ENCODE assay signal across 16 cellular contexts in the genomic region with DNA sequence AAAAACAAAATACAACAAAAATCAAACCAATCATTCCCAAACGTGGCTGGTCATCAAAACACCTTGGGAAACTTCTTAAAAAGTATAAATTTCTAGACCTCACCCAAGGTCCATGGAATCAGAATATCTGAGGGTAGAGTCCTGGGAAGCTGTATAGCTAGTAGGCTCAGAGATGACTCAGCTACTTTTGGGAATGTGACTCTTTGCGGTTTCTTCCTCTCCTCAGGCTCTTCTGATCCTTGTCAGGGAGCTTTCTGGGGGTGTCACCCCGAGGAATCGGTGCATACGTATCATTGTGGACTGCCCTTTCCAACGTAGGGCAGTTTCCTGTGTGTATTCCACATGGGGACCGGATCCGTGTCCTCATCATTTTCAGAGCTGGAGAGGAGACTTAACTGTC. TPM values are rescaled to one million over a fixed set of nuclear protein-coding genes. Genes with fewer than 3 reads are reported as not detected.
DNase-seq lines count a peak whose midpoint lies in the region; ATAC-seq and TF ChIP-seq lines count a peak whose summit lies in the region.
"Had no signal": no experiment of that assay in that cellular context is flagged by ENCODE, and none has a peak within 500 bp of the region (broad histone marks: within the 10 kb centered on the region; RNA-seq: fewer than 3 reads in every experiment).

No MANE protein-coding gene starts in this region.

- H3K36me3 ChIP-seq in Peyer's patch (peaks cover 0 to 61% (median 0%) of the 10 kb centered on the region in 3 donors), fibroblast of lung (ENCODE audit: control insufficient read depth, insufficient read depth, low read length) (peaks cover 3% of the 10 kb centered on the region), sigmoid colon (peaks cover 6 to 46% (median 21%) of the 10 kb centered on the region in 4 donors)
- H3K36me3 ChIP-seq: ovary had no signal

- H3K9me3 ChIP-seq in Peyer's patch (no peaks in the 10 kb centered on the region), fibroblast of lung (ENCODE audit: control insufficient read depth, insufficient read depth, low read depth, low read length) (no peaks in the 10 kb centered on the region), sigmoid colon (no peaks in the 10 kb centered on the region)
- H3K9me3 ChIP-seq: ovary had no signal

- H3K4me2 ChIP-seq in fibroblast of lung (ENCODE audit: extremely low read depth, insufficient read depth, low read length) = no peak overlapping the region
- H3K4me2 ChIP-seq: BLaER1 had no signal

- H3K27ac Mint-ChIP-seq in activated CD8-positive, alpha-beta T cell treated with anti-CD3 and anti-CD28 coated beads for 36 hours = no peak overlapping the region

- no peak overlapping the region for H2AFZ ChIP-seq in fibroblast of lung (ENCODE audit: low read length)

- TF ChIP-seq POLR2A in Peyer's patch (IDR thresholded peaks at IDR 0.05) (no peak), sigmoid colon (IDR thresholded peaks at IDR 0.05) (no peak)

- no peaks in the 10 kb centered on the region for H3K4me1 Mint-ChIP-seq in activated CD8-positive, alpha-beta T cell treated with anti-CD3 and anti-CD28 coated beads for 36 hours (ENCODE audit: low read depth)

- H3K27me3 Mint-ChIP-seq in activated CD8-positive, alpha-beta T cell treated with anti-CD3 and anti-CD28 coated beads for 36 hours = no peaks in the 10 kb centered on the region

- POLR2A ChIA-PET in activated CD8-positive, alpha-beta T cell treated with anti-CD3 and anti-CD28 coated beads for 36 hours (lab: Charles Lee) = no interaction called here

- H3K4me3 ChIP-seq in AG10803 (ENCODE audit: low read length) = no peak overlapping the region
- H3K4me3 ChIP-seq in Peyer's patch = no peak overlapping the region
- no peak overlapping the region for H3K4me3 ChIP-seq in fibroblast of lung (replicated peaks in 1 of 4; ENCODE audit: control extremely low read depth in 1 of 4, insufficient read depth in 1 of 4, low read depth in 3 of 4, low read length in 4 of 4)
- H3K4me3 ChIP-seq in sigmoid colon = no peak overlapping the region
- H3K4me3 ChIP-seq: BLaER1, ovary had no signal

- no peaks in the 10 kb centered on the region for H3K79me2 ChIP-seq in fibroblast of lung (ENCODE audit: control insufficient read depth, insufficient read depth, low read length)

- H4K20me1 ChIP-seq in fibroblast of lung (ENCODE audit: control insufficient read depth, extremely low read depth, insufficient read depth, low read length) = no peaks in the 10 kb centered on the region

- TF ChIP-seq EP300 in sigmoid colon (IDR thresholded peaks at IDR 0.05) = no peak

- intact Hi-C loops in sigmoid colon (cut with DNase I) = no loop called here
- intact Hi-C loops in activated CD8-positive, alpha-beta T cell treated with anti-CD3 and anti-CD28 coated beads for 36 hours (cut with micrococcal nuclease) = no loop called here

- peak; percentile 77 for DNase-seq in AG10803 (ENCODE audit: low read depth)
- no peak for DNase-seq in Peyer's patch
- DNase-seq in fibroblast of lung (ENCODE audit: low read depth in 2 of 2) = peak in 1 of 2 donors; percentile 52
- DNase-seq in sigmoid colon = no peak
- no peak for DNase-seq in A172 (ENCODE audit: low spot score)
- no peak for DNase-seq in activated CD8-positive, alpha-beta T cell treated with anti-CD3 and anti-CD28 coated beads for 36 hours
- DNase-seq: activated CD4-positive, alpha-beta T cell treated with anti-CD3 and anti-CD28 coated beads, Interleukin-2, amount 50 U/mL, for 4 hours; activated gamma-delta T cell treated with Interleukin-2 at 50 U/mL for 16 hours; GF-D8; NCI-H82; ovary; substantia nigra; T-helper 1 cell had no signal

- H3K4me1 ChIP-seq in Peyer's patch (peaks cover 0 to 25% (median 0%) of the 10 kb centered on the region in 4 donors), fibroblast of lung (ENCODE audit: control insufficient read depth, extremely low read depth, insufficient read depth, low read length) (peaks cover 12% of the 10 kb centered on the region), sigmoid colon (peaks cover 0 to 53% (median 51%) of the 10 kb centered on the region in 4 donors)

- H3K27me3 ChIP-seq in Peyer's patch (no peaks in the 10 kb centered on the region), fibroblast of lung (ENCODE audit: control insufficient read depth, insufficient read depth, low read length) (no peaks in the 10 kb centered on the region), sigmoid colon (no peaks in the 10 kb centered on the region)
- H3K27me3 ChIP-seq: BLaER1, ovary had no signal

- no peak overlapping the region for H3K4me3 Mint-ChIP-seq in activated CD8-positive, alpha-beta T cell treated with anti-CD3 and anti-CD28 coated beads for 36 hours

- no peak for TF ChIP-seq CTCF in AG10803 (conservative IDR thresholded peaks at IDR 0.05; ENCODE audit: low read length)
- TF ChIP-seq CTCF in Peyer's patch (IDR thresholded peaks at IDR 0.05) = no peak
- no peak for TF ChIP-seq CTCF in fibroblast of lung (conservative IDR thresholded peaks at IDR 0.05 in 1 of 2, IDR thresholded peaks at IDR 0.05 in 1 of 2; ENCODE audit: low read depth in 1 of 2, low read length in 2 of 2)
- TF ChIP-seq CTCF in sigmoid colon (IDR thresholded peaks at IDR 0.05) = no peak
- TF ChIP-seq CTCF in activated CD8-positive, alpha-beta T cell treated with anti-CD3 and anti-CD28 coated beads for 36 hours (IDR thresholded peaks at IDR 0.05) = no peak

- no peaks in the 10 kb centered on the region for H3K9me3 Mint-ChIP-seq in activated CD8-positive, alpha-beta T cell treated with anti-CD3 and anti-CD28 coated beads for 36 hours

- WGBS in sigmoid colon, 2 donors = 75 to 80% methylated on average over 8 of the region's 8 CpGs

- CTCF ChIA-PET in activated CD8-positive, alpha-beta T cell treated with anti-CD3 and anti-CD28 coated beads for 36 hours (lab: Charles Lee) = interaction anchor here (3.1 kb wide), 1 partner anchor 11 kb away, joined by 17 read pairs; no protein-coding TSS in a partner anchor

- no peaks in the 10 kb centered on the region for H3K36me3 Mint-ChIP-seq in activated CD8-positive, alpha-beta T cell treated with anti-CD3 and anti-CD28 coated beads for 36 hours (ENCODE audit: low read depth)

- no peak overlapping the region for H3K9ac ChIP-seq in fibroblast of lung (ENCODE audit: insufficient read depth, low read length)
- H3K9ac ChIP-seq: BLaER1 had no signal

- ATAC-seq in activated CD8-positive, alpha-beta T cell treated with anti-CD3 and anti-CD28 coated beads for 36 hours = no peak
- ATAC-seq in GM18907 (IDR thresholded peaks at IDR 0.05; ENCODE audit: unreplicated experiment) (no peak), GM18870 (IDR thresholded peaks at IDR 0.05; ENCODE audit: unreplicated experiment) (no peak)

- H3K27ac ChIP-seq in Peyer's patch (peak overlapping the region in 3 of 4 donors; percentile 10 to 55 (median 46)), fibroblast of lung (ENCODE audit: insufficient read depth, low read length) (peak overlapping the region; percentile 3), sigmoid colon (peak overlapping the region; percentile 65 to 73 (median 68))
- H3K27ac ChIP-seq: BLaER1, ovary had no signal

RNA-seq across cellular contexts. Expression of a gene that starts 14.8 kb away (rescaled TPM):
- total RNA-seq in Peyer's patch (100 to 1,000 TPM in 1 of 4 donors, 10 to 100 TPM in 3; 56.7 to 111 (median 67.2) TPM), fibroblast of lung (86.3 and 95.3 TPM in 2 replicates), sigmoid colon (10 to 100 TPM; 54.9 to 90.0 (median 58.0) TPM)
- polyA plus RNA-seq in fibroblast of lung (32.4 and 40.8 TPM in 2 replicates), sigmoid colon (10 to 100 TPM; 24.5 to 46.8 (median 32.8) TPM)
- polyA plus RNA-seq in fibroblast of lung (2012) = 34.5 and 39.1 TPM in 2 replicates
- 8.0 and 9.8 TPM in 2 replicates for polyA minus RNA-seq in fibroblast of lung (ENCODE audit: low replicate concordance)
- total RNA-seq in A172 (2014; rRNA removed; shearing (Covaris generic)) = 8.2 and 19.3 TPM in 2 replicates
- total RNA-seq in activated CD8-positive, alpha-beta T cell treated with anti-CD3 and anti-CD28 coated beads for 36 hours = 1 to 10 TPM; 1.3 to 1.4 TPM

Comparison
In these comparisons a context has a peak if more than half of its experiments do, and no peak if none do; other contexts are left out.
1. H3K27ac ChIP-seq: peak in every context shown above with its lines; median percentile 68 in sigmoid colon; 46 in Peyer's patch; 3 in fibroblast of lung.